Comparison of ENCODE assay signal across 1 cellular context in the genomic region with DNA sequence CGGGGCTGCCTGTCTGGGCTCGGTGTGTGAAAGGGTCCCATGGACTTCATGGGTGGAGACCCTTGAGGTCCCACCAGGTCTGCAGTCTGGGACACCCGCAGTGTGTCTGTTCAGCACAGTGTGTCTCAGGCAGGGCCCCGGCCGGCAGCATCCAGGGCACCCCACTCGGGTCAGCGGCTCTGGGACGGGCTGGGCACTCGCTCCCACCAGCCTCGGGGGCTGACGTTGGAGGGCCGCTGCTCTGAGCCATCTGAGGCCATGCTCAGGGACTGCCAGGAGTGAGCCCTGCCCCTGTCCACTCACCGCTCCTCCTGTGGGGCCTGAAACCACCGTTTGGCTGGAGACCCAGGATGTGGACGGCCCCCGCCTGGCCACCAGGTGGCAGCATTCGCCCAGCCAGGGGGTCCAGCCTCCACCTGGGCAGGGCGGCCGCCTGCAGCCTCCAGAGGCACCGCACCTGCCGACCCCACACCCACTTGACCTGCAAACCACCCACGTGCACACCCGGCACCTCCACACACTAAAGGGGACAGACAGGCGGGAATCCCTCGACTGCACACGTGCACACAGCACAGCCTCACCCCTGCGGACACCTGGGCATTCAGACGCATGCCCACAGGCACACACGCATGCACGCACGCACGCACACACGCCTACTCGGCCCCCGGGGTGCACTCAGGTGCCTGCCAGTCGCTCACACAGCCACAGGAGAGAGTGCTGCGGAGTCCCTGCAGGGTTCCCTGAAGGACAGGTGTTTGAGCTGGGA.
TF ChIP-seq lines count a peak whose summit lies in the region.

No MANE protein-coding gene starts in this region.

TF ChIP-seq in HEK293, 187 proteins besides CTCF, POLR2A, EP300 and RAD21 (continued from another document and continues in another):
- TF ChIP-seq, protein P1, sequence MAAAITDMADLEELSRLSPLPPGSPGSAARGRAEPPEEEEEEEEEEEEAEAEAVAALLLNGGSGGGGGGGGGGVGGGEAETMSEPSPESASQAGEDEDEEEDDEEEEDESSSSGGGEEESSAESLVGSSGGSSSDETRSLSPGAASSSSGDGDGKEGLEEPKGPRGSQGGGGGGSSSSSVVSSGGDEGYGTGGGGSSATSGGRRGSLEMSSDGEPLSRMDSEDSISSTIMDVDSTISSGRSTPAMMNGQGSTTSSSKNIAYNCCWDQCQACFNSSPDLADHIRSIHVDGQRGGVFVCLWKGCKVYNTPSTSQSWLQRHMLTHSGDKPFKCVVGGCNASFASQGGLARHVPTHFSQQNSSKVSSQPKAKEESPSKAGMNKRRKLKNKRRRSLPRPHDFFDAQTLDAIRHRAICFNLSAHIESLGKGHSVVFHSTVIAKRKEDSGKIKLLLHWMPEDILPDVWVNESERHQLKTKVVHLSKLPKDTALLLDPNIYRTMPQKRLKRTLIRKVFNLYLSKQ (tag by site-specific recombination; IDR thresholded peaks at IDR 0.05; ENCODE audit: borderline replicate concordance): no peak
- TF ChIP-seq ZNF510 (tag by site-specific recombination; IDR thresholded peaks at IDR 0.05; ENCODE audit: insufficient replicate concordance): no peak
- TF ChIP-seq SP3 (tag by site-specific recombination; IDR thresholded peaks at IDR 0.05): no peak
- no peak for TF ChIP-seq GLI2 (tag by site-specific recombination; IDR thresholded peaks at IDR 0.05; ENCODE audit: borderline replicate concordance, low read depth)
- no peak for TF ChIP-seq ZBTB8A (tag by site-specific recombination; IDR thresholded peaks at IDR 0.05)
- TF ChIP-seq BCL11A (tag by site-specific recombination; IDR thresholded peaks at IDR 0.05; ENCODE audit: low read depth): no peak
- TF ChIP-seq ZNF426 (tag by site-specific recombination; IDR thresholded peaks at IDR 0.05): no peak
- TF ChIP-seq ZNF585B (tag by site-specific recombination; IDR thresholded peaks at IDR 0.05): no peak
- TF ChIP-seq ZFHX2 (tag by site-specific recombination; conservative IDR thresholded peaks at IDR 0.05): peak; percentile 92
- TF ChIP-seq RBAK (tag by site-specific recombination; IDR thresholded peaks at IDR 0.05): no peak
- no peak for TF ChIP-seq ZNF555 (tag by site-specific recombination; conservative IDR thresholded peaks at IDR 0.05)
- TF ChIP-seq, protein P2, sequence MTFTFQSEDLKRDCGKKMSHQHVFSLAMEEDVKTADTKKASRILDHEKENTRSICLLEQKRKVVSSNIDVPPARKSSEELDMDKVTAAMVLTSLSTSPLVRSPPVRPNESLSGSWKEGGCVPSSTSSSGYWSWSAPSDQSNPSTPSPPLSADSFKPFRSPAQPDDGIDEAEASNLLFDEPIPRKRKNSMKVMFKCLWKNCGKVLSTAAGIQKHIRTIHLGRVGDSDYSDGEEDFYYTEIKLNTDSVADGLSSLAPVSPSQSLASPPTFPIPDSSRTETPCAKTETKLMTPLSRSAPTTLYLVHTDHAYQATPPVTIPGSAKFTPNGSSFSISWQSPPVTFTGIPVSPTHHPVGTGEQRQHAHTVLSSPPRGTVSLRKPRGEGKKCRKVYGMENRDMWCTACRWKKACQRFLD (tag by site-specific recombination; IDR thresholded peaks at IDR 0.05): no peak
- TF ChIP-seq ZNF654 (tag by site-specific recombination; IDR thresholded peaks at IDR 0.05; ENCODE audit: low read depth): peak; percentile 64
- TF ChIP-seq ZNF747 (tag by site-specific recombination; IDR thresholded peaks at IDR 0.05): no peak
- peak; percentile 52; the same call in 1 of the 2 replicates for TF ChIP-seq ZBTB20 (tag by site-specific recombination; IDR thresholded peaks at IDR 0.05)
- peak; percentile 66; the same call in 1 of the 2 replicates for TF ChIP-seq ZNF391 (tag by site-specific recombination; IDR thresholded peaks at IDR 0.05; ENCODE audit: borderline replicate concordance, low read depth)
- TF ChIP-seq, protein P3, sequence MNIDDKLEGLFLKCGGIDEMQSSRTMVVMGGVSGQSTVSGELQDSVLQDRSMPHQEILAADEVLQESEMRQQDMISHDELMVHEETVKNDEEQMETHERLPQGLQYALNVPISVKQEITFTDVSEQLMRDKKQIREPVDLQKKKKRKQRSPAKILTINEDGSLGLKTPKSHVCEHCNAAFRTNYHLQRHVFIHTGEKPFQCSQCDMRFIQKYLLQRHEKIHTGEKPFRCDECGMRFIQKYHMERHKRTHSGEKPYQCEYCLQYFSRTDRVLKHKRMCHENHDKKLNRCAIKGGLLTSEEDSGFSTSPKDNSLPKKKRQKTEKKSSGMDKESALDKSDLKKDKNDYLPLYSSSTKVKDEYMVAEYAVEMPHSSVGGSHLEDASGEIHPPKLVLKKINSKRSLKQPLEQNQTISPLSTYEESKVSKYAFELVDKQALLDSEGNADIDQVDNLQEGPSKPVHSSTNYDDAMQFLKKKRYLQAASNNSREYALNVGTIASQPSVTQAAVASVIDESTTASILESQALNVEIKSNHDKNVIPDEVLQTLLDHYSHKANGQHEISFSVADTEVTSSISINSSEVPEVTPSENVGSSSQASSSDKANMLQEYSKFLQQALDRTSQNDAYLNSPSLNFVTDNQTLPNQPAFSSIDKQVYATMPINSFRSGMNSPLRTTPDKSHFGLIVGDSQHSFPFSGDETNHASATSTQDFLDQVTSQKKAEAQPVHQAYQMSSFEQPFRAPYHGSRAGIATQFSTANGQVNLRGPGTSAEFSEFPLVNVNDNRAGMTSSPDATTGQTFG (tag by site-specific recombination; IDR thresholded peaks at IDR 0.05; ENCODE audit: borderline replicate concordance): no peak
- TF ChIP-seq PRDM1 (tag by site-specific recombination; IDR thresholded peaks at IDR 0.05): no peak
- TF ChIP-seq, protein P4, sequence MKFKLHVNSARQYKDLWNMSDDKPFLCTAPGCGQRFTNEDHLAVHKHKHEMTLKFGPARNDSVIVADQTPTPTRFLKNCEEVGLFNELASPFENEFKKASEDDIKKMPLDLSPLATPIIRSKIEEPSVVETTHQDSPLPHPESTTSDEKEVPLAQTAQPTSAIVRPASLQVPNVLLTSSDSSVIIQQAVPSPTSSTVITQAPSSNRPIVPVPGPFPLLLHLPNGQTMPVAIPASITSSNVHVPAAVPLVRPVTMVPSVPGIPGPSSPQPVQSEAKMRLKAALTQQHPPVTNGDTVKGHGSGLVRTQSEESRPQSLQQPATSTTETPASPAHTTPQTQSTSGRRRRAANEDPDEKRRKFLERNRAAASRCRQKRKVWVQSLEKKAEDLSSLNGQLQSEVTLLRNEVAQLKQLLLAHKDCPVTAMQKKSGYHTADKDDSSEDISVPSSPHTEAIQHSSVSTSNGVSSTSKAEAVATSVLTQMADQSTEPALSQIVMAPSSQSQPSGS (tag by site-specific recombination; IDR thresholded peaks at IDR 0.05; ENCODE audit: low read depth): no peak
- TF ChIP-seq, protein P5, sequence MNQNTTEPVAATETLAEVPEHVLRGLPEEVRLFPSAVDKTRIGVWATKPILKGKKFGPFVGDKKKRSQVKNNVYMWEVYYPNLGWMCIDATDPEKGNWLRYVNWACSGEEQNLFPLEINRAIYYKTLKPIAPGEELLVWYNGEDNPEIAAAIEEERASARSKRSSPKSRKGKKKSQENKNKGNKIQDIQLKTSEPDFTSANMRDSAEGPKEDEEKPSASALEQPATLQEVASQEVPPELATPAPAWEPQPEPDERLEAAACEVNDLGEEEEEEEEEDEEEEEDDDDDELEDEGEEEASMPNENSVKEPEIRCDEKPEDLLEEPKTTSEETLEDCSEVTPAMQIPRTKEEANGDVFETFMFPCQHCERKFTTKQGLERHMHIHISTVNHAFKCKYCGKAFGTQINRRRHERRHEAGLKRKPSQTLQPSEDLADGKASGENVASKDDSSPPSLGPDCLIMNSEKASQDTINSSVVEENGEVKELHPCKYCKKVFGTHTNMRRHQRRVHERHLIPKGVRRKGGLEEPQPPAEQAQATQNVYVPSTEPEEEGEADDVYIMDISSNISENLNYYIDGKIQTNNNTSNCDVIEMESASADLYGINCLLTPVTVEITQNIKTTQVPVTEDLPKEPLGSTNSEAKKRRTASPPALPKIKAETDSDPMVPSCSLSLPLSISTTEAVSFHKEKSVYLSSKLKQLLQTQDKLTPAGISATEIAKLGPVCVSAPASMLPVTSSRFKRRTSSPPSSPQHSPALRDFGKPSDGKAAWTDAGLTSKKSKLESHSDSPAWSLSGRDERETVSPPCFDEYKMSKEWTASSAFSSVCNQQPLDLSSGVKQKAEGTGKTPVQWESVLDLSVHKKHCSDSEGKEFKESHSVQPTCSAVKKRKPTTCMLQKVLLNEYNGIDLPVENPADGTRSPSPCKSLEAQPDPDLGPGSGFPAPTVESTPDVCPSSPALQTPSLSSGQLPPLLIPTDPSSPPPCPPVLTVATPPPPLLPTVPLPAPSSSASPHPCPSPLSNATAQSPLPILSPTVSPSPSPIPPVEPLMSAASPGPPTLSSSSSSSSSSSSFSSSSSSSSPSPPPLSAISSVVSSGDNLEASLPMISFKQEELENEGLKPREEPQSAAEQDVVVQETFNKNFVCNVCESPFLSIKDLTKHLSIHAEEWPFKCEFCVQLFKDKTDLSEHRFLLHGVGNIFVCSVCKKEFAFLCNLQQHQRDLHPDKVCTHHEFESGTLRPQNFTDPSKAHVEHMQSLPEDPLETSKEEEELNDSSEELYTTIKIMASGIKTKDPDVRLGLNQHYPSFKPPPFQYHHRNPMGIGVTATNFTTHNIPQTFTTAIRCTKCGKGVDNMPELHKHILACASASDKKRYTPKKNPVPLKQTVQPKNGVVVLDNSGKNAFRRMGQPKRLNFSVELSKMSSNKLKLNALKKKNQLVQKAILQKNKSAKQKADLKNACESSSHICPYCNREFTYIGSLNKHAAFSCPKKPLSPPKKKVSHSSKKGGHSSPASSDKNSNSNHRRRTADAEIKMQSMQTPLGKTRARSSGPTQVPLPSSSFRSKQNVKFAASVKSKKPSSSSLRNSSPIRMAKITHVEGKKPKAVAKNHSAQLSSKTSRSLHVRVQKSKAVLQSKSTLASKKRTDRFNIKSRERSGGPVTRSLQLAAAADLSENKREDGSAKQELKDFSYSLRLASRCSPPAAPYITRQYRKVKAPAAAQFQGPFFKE (tag by site-specific recombination; IDR thresholded peaks at IDR 0.05; ENCODE audit: borderline replicate concordance): no peak
- TF ChIP-seq BCL11B (tag by site-specific recombination; IDR thresholded peaks at IDR 0.05; ENCODE audit: low read depth): peak; percentile 71; the same call in 1 of the 2 replicates
- no peak for TF ChIP-seq ZNF266 (tag by site-specific recombination; IDR thresholded peaks at IDR 0.05; ENCODE audit: low read depth)
- TF ChIP-seq ZNF514 (tag by site-specific recombination; IDR thresholded peaks at IDR 0.05): no peak
- TF ChIP-seq, protein P6, sequence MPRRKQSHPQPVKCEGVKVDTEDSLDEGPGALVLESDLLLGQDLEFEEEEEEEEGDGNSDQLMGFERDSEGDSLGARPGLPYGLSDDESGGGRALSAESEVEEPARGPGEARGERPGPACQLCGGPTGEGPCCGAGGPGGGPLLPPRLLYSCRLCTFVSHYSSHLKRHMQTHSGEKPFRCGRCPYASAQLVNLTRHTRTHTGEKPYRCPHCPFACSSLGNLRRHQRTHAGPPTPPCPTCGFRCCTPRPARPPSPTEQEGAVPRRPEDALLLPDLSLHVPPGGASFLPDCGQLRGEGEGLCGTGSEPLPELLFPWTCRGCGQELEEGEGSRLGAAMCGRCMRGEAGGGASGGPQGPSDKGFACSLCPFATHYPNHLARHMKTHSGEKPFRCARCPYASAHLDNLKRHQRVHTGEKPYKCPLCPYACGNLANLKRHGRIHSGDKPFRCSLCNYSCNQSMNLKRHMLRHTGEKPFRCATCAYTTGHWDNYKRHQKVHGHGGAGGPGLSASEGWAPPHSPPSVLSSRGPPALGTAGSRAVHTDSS (tag by site-specific recombination; IDR thresholded peaks at IDR 0.05): no peak
- TF ChIP-seq ZNF660 (tag by site-specific recombination; IDR thresholded peaks at IDR 0.05): no peak
- peak; percentile 63 for TF ChIP-seq KLF9 (tag by site-specific recombination; IDR thresholded peaks at IDR 0.05; ENCODE audit: low read depth)
- TF ChIP-seq, protein P7, sequence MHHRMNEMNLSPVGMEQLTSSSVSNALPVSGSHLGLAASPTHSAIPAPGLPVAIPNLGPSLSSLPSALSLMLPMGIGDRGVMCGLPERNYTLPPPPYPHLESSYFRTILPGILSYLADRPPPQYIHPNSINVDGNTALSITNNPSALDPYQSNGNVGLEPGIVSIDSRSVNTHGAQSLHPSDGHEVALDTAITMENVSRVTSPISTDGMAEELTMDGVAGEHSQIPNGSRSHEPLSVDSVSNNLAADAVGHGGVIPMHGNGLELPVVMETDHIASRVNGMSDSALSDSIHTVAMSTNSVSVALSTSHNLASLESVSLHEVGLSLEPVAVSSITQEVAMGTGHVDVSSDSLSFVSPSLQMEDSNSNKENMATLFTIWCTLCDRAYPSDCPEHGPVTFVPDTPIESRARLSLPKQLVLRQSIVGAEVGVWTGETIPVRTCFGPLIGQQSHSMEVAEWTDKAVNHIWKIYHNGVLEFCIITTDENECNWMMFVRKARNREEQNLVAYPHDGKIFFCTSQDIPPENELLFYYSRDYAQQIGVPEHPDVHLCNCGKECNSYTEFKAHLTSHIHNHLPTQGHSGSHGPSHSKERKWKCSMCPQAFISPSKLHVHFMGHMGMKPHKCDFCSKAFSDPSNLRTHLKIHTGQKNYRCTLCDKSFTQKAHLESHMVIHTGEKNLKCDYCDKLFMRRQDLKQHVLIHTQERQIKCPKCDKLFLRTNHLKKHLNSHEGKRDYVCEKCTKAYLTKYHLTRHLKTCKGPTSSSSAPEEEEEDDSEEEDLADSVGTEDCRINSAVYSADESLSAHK (tag by site-specific recombination; IDR thresholded peaks at IDR 0.05): peak; percentile 83
- TF ChIP-seq, protein P8, sequence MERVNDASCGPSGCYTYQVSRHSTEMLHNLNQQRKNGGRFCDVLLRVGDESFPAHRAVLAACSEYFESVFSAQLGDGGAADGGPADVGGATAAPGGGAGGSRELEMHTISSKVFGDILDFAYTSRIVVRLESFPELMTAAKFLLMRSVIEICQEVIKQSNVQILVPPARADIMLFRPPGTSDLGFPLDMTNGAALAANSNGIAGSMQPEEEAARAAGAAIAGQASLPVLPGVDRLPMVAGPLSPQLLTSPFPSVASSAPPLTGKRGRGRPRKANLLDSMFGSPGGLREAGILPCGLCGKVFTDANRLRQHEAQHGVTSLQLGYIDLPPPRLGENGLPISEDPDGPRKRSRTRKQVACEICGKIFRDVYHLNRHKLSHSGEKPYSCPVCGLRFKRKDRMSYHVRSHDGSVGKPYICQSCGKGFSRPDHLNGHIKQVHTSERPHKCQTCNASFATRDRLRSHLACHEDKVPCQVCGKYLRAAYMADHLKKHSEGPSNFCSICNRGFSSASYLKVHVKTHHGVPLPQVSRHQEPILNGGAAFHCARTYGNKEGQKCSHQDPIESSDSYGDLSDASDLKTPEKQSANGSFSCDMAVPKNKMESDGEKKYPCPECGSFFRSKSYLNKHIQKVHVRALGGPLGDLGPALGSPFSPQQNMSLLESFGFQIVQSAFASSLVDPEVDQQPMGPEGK (tag by site-specific recombination; IDR thresholded peaks at IDR 0.05): peak; percentile 62
- TF ChIP-seq SP7 (tag by site-specific recombination; IDR thresholded peaks at IDR 0.05): peak; percentile 49; the same call in 1 of the 2 replicates
- TF ChIP-seq ZFP69B (tag by site-specific recombination; IDR thresholded peaks at IDR 0.05): 0 out of 2 replicates have a peak, but pooled peaks have one; percentile 37
- TF ChIP-seq MYNN (tag by site-specific recombination; IDR thresholded peaks at IDR 0.05; ENCODE audit: borderline replicate concordance): no peak
- TF ChIP-seq, protein P9, sequence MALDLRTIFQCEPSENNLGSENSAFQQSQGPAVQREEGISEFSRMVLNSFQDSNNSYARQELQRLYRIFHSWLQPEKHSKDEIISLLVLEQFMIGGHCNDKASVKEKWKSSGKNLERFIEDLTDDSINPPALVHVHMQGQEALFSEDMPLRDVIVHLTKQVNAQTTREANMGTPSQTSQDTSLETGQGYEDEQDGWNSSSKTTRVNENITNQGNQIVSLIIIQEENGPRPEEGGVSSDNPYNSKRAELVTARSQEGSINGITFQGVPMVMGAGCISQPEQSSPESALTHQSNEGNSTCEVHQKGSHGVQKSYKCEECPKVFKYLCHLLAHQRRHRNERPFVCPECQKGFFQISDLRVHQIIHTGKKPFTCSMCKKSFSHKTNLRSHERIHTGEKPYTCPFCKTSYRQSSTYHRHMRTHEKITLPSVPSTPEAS (tag by site-specific recombination; IDR thresholded peaks at IDR 0.05): peak; percentile 38; the same call in 1 of the 2 replicates
- TF ChIP-seq ZSCAN23 (tag by site-specific recombination; IDR thresholded peaks at IDR 0.05): no peak
